Comparison of ENCODE assay signal across 9 cellular contexts in genomic region chr22:17087176-17088131, GRCh38. TPM values are rescaled to one million over a fixed set of nuclear protein-coding genes. Genes with fewer than 3 reads are reported as not detected.
DNase-seq lines count a peak whose midpoint lies in the region; ATAC-seq, FAIRE-seq and TF ChIP-seq lines count a peak whose summit lies in the region.
"Had no signal": no experiment of that assay in that cellular context is flagged by ENCODE, and none has a peak within 500 bp of the region (broad histone marks: within the 10 kb centered on the region; RNA-seq: fewer than 3 reads in every experiment).

No MANE protein-coding gene starts in this region.

- no peak overlapping the region for H3K14ac ChIP-seq in trophoblast cell (ENCODE audit: low read length)

- no peaks in the 10 kb centered on the region for H3K27me3 Mint-ChIP-seq in effector memory CD8-positive, alpha-beta T cell

- no peak overlapping the region for H4K12ac ChIP-seq in trophoblast cell (ENCODE audit: low read depth, low read length)

- POLR2A ChIA-PET in GM10248 (lab: Yijun Ruan, JAX), result no interaction called here

- FAIRE-seq in GM12891 (lab: Jason Lieb, UNC), result peak; percentile 88

- H3K79me2 ChIP-seq in trophoblast cell (ENCODE audit: control insufficient read depth, insufficient read depth, low read length, poor library complexity), result peaks cover 8% of the 10 kb centered on the region

- no peak overlapping the region for H3K23ac ChIP-seq in trophoblast cell (ENCODE audit: low read length)

- H4K91ac ChIP-seq in trophoblast cell (ENCODE audit: low read depth, low read length), result no peak overlapping the region

- DNase-seq in GM12891 (ENCODE audit: insufficient read length, low spot score) (no peak), T-helper 2 cell (peak in 3 of 5 experiments; percentile 23 to 87 (median 67)), thoracic aorta (ENCODE audit: low spot score) (no peak), GM10248 (ENCODE audit: extremely low spot score) (no peak), trophoblast cell (no peak), islet precursor cell (no peak)
- DNase-seq in effector memory CD8-positive, alpha-beta T cell, result peak; percentile 43 to 55 (median 48)

- peaks cover 50 to 53% of the 10 kb centered on the region in 2 donors for H3K4me1 Mint-ChIP-seq in effector memory CD8-positive, alpha-beta T cell (ENCODE audit: low read depth in 2 of 2)

- peak; percentile 36 for ATAC-seq in HG02943 (IDR thresholded peaks at IDR 0.05; ENCODE audit: low read depth, unreplicated experiment)
- peak; percentile 36 for ATAC-seq in effector memory CD8-positive, alpha-beta T cell (replicated peaks)
- no peak for ATAC-seq in thoracic aorta (ENCODE audit: insufficient number of reproducible peaks, low FRiP score, low read depth)

- H3K27me3 ChIP-seq in thoracic aorta (replicated peaks; ENCODE audit: insufficient read depth) (no peaks in the 10 kb centered on the region), trophoblast cell (ENCODE audit: insufficient read depth, low read length) (peaks cover 10% of the 10 kb centered on the region)

- CTCF ChIA-PET in GM10248 (lab: Yijun Ruan, JAX), result interaction anchor here (1.6 to 2.2 kb wide), 4 partner anchors 9 to 414 kb away, joined by 4 to 8 read pairs (median 6); no protein-coding TSS in a partner anchor

- H3K36me3 Mint-ChIP-seq in effector memory CD8-positive, alpha-beta T cell (ENCODE audit: insufficient read depth), result peaks cover 34% of the 10 kb centered on the region

- H2AFZ ChIP-seq in trophoblast cell (ENCODE audit: insufficient read depth, low read length, poor library complexity), result no peak overlapping the region

- H3K4me3 Mint-ChIP-seq in effector memory CD8-positive, alpha-beta T cell, result peak overlapping the region; percentile 86 to 89

- WGBS in trophoblast cell (ENCODE audit: extremely low coverage, insufficient coverage, insufficient read length), result no CpG with 5 or more reads among the region's 15 CpGs

- H3K9ac ChIP-seq in trophoblast cell (ENCODE audit: low read length), result no peak overlapping the region

- H2AK5ac ChIP-seq in trophoblast cell (ENCODE audit: low read length), result no peak overlapping the region

- TF ChIP-seq POLR2A in GM12891 (IDR thresholded peaks at IDR 0.05; ENCODE audit: low read depth, low read length), result no peak

- H3K9me3 Mint-ChIP-seq in effector memory CD8-positive, alpha-beta T cell, result no peaks in the 10 kb centered on the region

- no peak for TF ChIP-seq CTCF in thoracic aorta (IDR thresholded peaks at IDR 0.05)
- no peak for TF ChIP-seq CTCF in GM10248 (IDR thresholded peaks at IDR 0.05; ENCODE audit: control extremely low read depth, extremely low read depth, low read depth, missing control alignments)

- no peak overlapping the region for H3K18ac ChIP-seq in trophoblast cell (ENCODE audit: low read length)

- no peak overlapping the region for H3K4ac ChIP-seq in trophoblast cell (ENCODE audit: low read depth, low read length)

- peak overlapping the region; percentile 98 for H3K4me3 ChIP-seq in thoracic aorta
- H3K4me3 ChIP-seq in trophoblast cell (ENCODE audit: low read depth, low read length), result no peak overlapping the region

- no peaks in the 10 kb centered on the region for H3K9me3 ChIP-seq in thoracic aorta
- peaks cover 3% of the 10 kb centered on the region for H3K9me3 ChIP-seq in trophoblast cell (ENCODE audit: insufficient read depth, low read depth, low read length)

- H3K36me3 ChIP-seq in thoracic aorta (no peaks in the 10 kb centered on the region), trophoblast cell (ENCODE audit: control insufficient read depth in 1 of 2, insufficient read depth in 2 of 2, low read length in 2 of 2) (no peaks in the 10 kb centered on the region)

- H3K27ac Mint-ChIP-seq in effector memory CD8-positive, alpha-beta T cell, result peak overlapping the region; percentile 77 to 86

- peaks cover 10% of the 10 kb centered on the region for H3K79me1 ChIP-seq in trophoblast cell (ENCODE audit: low read length)

- H3K4me1 ChIP-seq in thoracic aorta (ENCODE audit: control insufficient read depth in 1 of 2, low read depth in 2 of 2) (peaks cover 13 to 24% of the 10 kb centered on the region in 2 donors), trophoblast cell (ENCODE audit: control insufficient read depth in 1 of 2, insufficient read depth in 2 of 2, low read length in 2 of 2) (peaks cover 2 to 7% of the 10 kb centered on the region in 2 experiments)

- H2BK5ac ChIP-seq in trophoblast cell (ENCODE audit: low read depth, low read length, poor library complexity), result no peak overlapping the region

- H3K27ac ChIP-seq in thoracic aorta, result no peak overlapping the region
- H3K27ac ChIP-seq in trophoblast cell (ENCODE audit: low read depth, low read length), result no peak overlapping the region

- H4K8ac ChIP-seq in trophoblast cell (ENCODE audit: low read depth, low read length), result no peak overlapping the region

- H3K4me2 ChIP-seq in trophoblast cell (ENCODE audit: low read length), result no peak overlapping the region

- no peak overlapping the region for H2BK12ac ChIP-seq in trophoblast cell (ENCODE audit: low read length)

- no peak overlapping the region for H2BK120ac ChIP-seq in trophoblast cell (ENCODE audit: insufficient read depth, low read length, poor library complexity)

TF ChIP-seq in GM12891, 5 proteins besides CTCF, POLR2A, EP300 and RAD21:
- TF ChIP-seq SPI1 (IDR thresholded peaks at IDR 0.05; ENCODE audit: low read depth, low read length), result no peak
- no peak for TF ChIP-seq POLR2AphosphoS5 (IDR thresholded peaks at IDR 0.05; ENCODE audit: low read depth, low read length)
- no peak for TF ChIP-seq POU2F2 (IDR thresholded peaks at IDR 0.05; ENCODE audit: low read depth, low read length)
- no peak for TF ChIP-seq PAX5 (IDR thresholded peaks at IDR 0.05; ENCODE audit: insufficient read depth, low read length, severe bottlenecking)
- no peak for TF ChIP-seq TAF1 (IDR thresholded peaks at IDR 0.05; ENCODE audit: low read depth, low read length)

RNA-seq across cellular contexts. Expression of gene IL17RA, which starts 2.7 kb away (rescaled TPM):
- 2.3 TPM for polyA plus RNA-seq in GM12891 (2012; ENCODE audit: low read depth, missing spikeins)
- 10 to 100 TPM; 28.4 to 34.1 TPM for total RNA-seq in thoracic aorta
- polyA plus RNA-seq in trophoblast cell (2013), result 7.2 and 8.2 TPM in 2 replicates

RNA-seq across cellular contexts. Expression of gene TMEM121B, which starts 33.7 kb away (rescaled TPM):
- polyA plus RNA-seq in GM12891 (2012; ENCODE audit: low read depth, missing spikeins), result 0.08 TPM
- 1 to 10 TPM; 1.1 to 2.0 TPM for total RNA-seq in thoracic aorta
- polyA plus RNA-seq in trophoblast cell (2013), result 0.82 TPM in 2 replicates
- total RNA-seq: NCI-H460 had no signal

Comparison
In these comparisons a context has a peak if more than half of its experiments do, and no peak if none do; other contexts are left out.
1. DNase-seq: peak in T-helper 2 cell (3 of 5) and effector memory CD8-positive, alpha-beta T cell (3 of 3); none in GM12891 (single experiment), thoracic aorta (single experiment), GM10248 (single experiment), trophoblast cell (0 of 2) and islet precursor cell (single experiment).